In genomic region chr1:89998306-89998705, GRCh38 we compare ENCODE assay signal across 17 cellular contexts. TPM values are rescaled to one million over a fixed set of nuclear protein-coding genes. Genes with fewer than 3 reads are reported as not detected.
DNase-seq lines count a peak whose midpoint lies in the region; ATAC-seq and TF ChIP-seq lines count a peak whose summit lies in the region.
"Had no signal": no experiment of that assay in that cellular context is flagged by ENCODE, and none has a peak within 500 bp of the region (broad histone marks: within the 10 kb centered on the region; RNA-seq: fewer than 3 reads in every experiment).

No MANE protein-coding gene starts in this region.

- intact Hi-C loops in CD14-positive monocyte (cut with micrococcal nuclease) = loop anchor here (10.0 kb wide), 3 partner anchors 364 to 1014 kb away; partner anchors contain the start of gene LRRC8C (in 2 of the 2)

- H3K9me3 ChIP-seq in T-helper 17 cell (ENCODE audit: control insufficient read depth, low read length, poor library complexity, severe bottlenecking) = no peaks in the 10 kb centered on the region
- H3K9me3 ChIP-seq: neutrophil had no signal

- H3K27ac ChIP-seq in ACC112 (ENCODE audit: low read depth, low read length) = no peak overlapping the region
- H3K27ac ChIP-seq: neutrophil, WERI-Rb-1 had no signal

- H3K9me3 Mint-ChIP-seq in CD14-positive monocyte (no peaks in the 10 kb centered on the region), chondrocyte (ENCODE audit: low read depth) (no peaks in the 10 kb centered on the region)

- peak; percentile 72 for DNase-seq in HCEC 1CT
- DNase-seq in T-helper 17 cell = no peak
- peak; percentile 68 for DNase-seq in foreskin melanocyte
- DNase-seq in CD14-positive monocyte (ENCODE audit: low spot score) = no peak
- no peak for DNase-seq in chondrocyte (ENCODE audit: low spot score)
- DNase-seq in NCI-H446 treated with DMSO at 0.1 percent for 48 hours (lab: John Stamatoyannopoulos, UW) = no peak
- DNase-seq in activated CD8-positive, alpha-beta memory T cell treated with anti-CD3 and anti-CD28 coated beads for 24 hours = no peak
- DNase-seq: activated effector memory CD4-positive, alpha-beta T cell treated with anti-CD3 and anti-CD28 coated beads, Interleukin-2, amount 50 U/mL, for 16 hours; effector CD4-positive, alpha-beta T cell; islet precursor cell; mesendoderm; NCI-H1417; NCI-H2227 treated with DMSO at 0.1 percent for 48 hours; trophoblast cell; WERI-Rb-1 had no signal

- peak overlapping the region; percentile 21 for H3K27ac Mint-ChIP-seq in T-helper 17 cell
- H3K27ac Mint-ChIP-seq in CD14-positive monocyte = no peak overlapping the region
- no peak overlapping the region for H3K27ac Mint-ChIP-seq in chondrocyte (ENCODE audit: unreplicated experiment)

- H2AFZ ChIP-seq in ACC112 (ENCODE audit: low read length, unreplicated experiment) = no peak overlapping the region

- 0 out of 2 replicates have a peak overlapping the region, but pooled peaks have one; percentile 7 for H3K4me3 ChIP-seq in ACC112 (ENCODE audit: low read depth, low read length)

- no peaks in the 10 kb centered on the region for H3K27me3 ChIP-seq in ACC112 (ENCODE audit: insufficient read depth, low read length)
- H3K27me3 ChIP-seq: neutrophil had no signal

- H3K79me2 ChIP-seq in ACC112 (ENCODE audit: control insufficient read depth, insufficient read depth, low read length, unreplicated experiment) = peaks cover 69% of the 10 kb centered on the region

- peaks cover 5% of the 10 kb centered on the region; the same call in 1 of the 2 replicates for H3K36me3 ChIP-seq in ACC112 (ENCODE audit: insufficient read depth, low read length)
- H3K36me3 ChIP-seq: neutrophil had no signal

- TF ChIP-seq CTCF in CD14-positive monocyte (IDR thresholded peaks at IDR 0.05) (no peak), chondrocyte (IDR thresholded peaks at IDR 0.05) (no peak)

- H3K4me1 Mint-ChIP-seq in T-helper 17 cell (peaks cover 32% of the 10 kb centered on the region), CD14-positive monocyte (peaks cover 39% of the 10 kb centered on the region), chondrocyte (ENCODE audit: low read depth) (peaks cover 36% of the 10 kb centered on the region)

- H3K4me1 ChIP-seq in ACC112 (ENCODE audit: control insufficient read depth, insufficient read depth, low read length, unreplicated experiment) = peaks cover 35% of the 10 kb centered on the region

- ATAC-seq in T-helper 17 cell = no peak

- H3K27me3 Mint-ChIP-seq in T-helper 17 cell (no peaks in the 10 kb centered on the region), CD14-positive monocyte (ENCODE audit: low read depth in 3 of 3) (peaks cover 0 to under 1% (median 0%) of the 10 kb centered on the region in 3 donors), chondrocyte (ENCODE audit: low read depth) (no peaks in the 10 kb centered on the region)

- H3K36me3 Mint-ChIP-seq in T-helper 17 cell (ENCODE audit: low read depth) (peaks cover 4% of the 10 kb centered on the region), CD14-positive monocyte (peaks cover 24 to 31% of the 10 kb centered on the region in 2 donors), chondrocyte (ENCODE audit: low read depth) (no peaks in the 10 kb centered on the region)

- H3K4me3 Mint-ChIP-seq in T-helper 17 cell = no peak overlapping the region
- H3K4me3 Mint-ChIP-seq in CD14-positive monocyte = no peak overlapping the region
- no peak overlapping the region for H3K4me3 Mint-ChIP-seq in chondrocyte (ENCODE audit: unreplicated experiment)

RNA-seq across cellular contexts. Expression of gene ZNF326, which starts 3.4 kb away (rescaled TPM):
- total RNA-seq in T-helper 17 cell (10 to 100 TPM; 35.5 to 46.2 TPM), chondrocyte (17.9 to 30.0 TPM (median 19.3 TPM) in 3 replicates)
- 1 to 10 TPM; 3.8 to 4.5 TPM for polyA plus RNA-seq in CD14-positive monocyte

Comparison
In these comparisons a context has a peak if more than half of its experiments do, and no peak if none do; other contexts are left out.
1. DNase-seq: peak in HCEC 1CT (single experiment) and foreskin melanocyte (single experiment); none in T-helper 17 cell (0 of 3), CD14-positive monocyte (single experiment), chondrocyte (single experiment), NCI-H446 treated with DMSO at 0.1 percent for 48 hours (single experiment) and activated CD8-positive, alpha-beta memory T cell treated with anti-CD3 and anti-CD28 coated beads for 24 hours (single experiment).